Comparison of ENCODE assay signal across 1 cellular context in the genomic region with DNA sequence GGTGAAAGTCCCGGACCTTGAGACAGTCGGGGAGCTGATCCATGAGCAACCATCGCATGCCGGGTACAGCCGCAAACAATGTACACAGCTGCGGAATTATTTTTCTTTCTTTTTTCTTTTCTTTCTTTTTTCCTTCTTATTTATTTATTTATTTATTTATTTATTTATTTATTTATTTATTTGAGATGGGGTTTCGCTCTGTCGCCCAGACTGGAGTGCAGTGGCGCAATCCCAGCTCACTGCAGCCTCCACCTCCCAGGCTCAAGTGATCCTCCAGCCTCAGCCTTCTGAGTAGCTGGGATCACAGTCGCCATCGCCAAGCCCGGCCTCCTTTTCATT.
TF ChIP-seq lines count a peak whose summit lies in the region.

No MANE protein-coding gene starts in this region.

TF ChIP-seq in HCT116, 20 proteins besides CTCF, POLR2A, EP300 and RAD21 (continued from another document):
- TF ChIP-seq, protein P1, sequence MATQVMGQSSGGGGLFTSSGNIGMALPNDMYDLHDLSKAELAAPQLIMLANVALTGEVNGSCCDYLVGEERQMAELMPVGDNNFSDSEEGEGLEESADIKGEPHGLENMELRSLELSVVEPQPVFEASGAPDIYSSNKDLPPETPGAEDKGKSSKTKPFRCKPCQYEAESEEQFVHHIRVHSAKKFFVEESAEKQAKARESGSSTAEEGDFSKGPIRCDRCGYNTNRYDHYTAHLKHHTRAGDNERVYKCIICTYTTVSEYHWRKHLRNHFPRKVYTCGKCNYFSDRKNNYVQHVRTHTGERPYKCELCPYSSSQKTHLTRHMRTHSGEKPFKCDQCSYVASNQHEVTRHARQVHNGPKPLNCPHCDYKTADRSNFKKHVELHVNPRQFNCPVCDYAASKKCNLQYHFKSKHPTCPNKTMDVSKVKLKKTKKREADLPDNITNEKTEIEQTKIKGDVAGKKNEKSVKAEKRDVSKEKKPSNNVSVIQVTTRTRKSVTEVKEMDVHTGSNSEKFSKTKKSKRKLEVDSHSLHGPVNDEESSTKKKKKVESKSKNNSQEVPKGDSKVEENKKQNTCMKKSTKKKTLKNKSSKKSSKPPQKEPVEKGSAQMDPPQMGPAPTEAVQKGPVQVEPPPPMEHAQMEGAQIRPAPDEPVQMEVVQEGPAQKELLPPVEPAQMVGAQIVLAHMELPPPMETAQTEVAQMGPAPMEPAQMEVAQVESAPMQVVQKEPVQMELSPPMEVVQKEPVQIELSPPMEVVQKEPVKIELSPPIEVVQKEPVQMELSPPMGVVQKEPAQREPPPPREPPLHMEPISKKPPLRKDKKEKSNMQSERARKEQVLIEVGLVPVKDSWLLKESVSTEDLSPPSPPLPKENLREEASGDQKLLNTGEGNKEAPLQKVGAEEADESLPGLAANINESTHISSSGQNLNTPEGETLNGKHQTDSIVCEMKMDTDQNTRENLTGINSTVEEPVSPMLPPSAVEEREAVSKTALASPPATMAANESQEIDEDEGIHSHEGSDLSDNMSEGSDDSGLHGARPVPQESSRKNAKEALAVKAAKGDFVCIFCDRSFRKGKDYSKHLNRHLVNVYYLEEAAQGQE (IDR thresholded peaks at IDR 0.05; ENCODE audit: low read depth): no peak
- no peak for TF ChIP-seq FOSL1 (IDR thresholded peaks at IDR 0.05; ENCODE audit: low read depth)
- no peak for TF ChIP-seq POLR2AphosphoS5 (IDR thresholded peaks at IDR 0.05; ENCODE audit: low read depth, low read length)
- TF ChIP-seq EZH2 (IDR thresholded peaks at IDR 0.05): no peak
